In the genomic region with DNA sequence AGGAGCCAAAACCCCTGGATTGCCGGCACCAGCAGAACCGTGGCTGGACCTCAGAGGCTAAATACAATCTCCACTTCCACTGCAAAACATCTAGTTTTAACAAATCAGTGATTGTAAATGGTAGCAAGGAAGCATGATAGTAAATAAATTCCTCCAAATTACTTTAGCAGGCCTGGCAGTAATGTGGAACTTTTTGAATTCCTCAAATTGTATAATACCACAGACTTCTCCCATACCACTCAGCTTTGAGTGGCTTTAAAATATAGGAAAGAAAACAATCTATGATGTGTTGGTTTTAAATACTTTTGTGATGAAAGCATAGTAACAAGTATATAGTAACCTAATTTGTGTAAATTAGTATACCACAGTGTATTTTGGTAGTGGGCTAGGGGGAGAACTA, we compare ENCODE assay signal across 1 cellular context.
TF ChIP-seq lines count a peak whose summit lies in the region.

No MANE protein-coding gene starts in this region.

TF ChIP-seq in SK-N-SH treated with all-trans-retinoic acid at 6 μM for 48 hours, 23 proteins besides CTCF, POLR2A, EP300 and RAD21 (continued from another document):
- TF ChIP-seq, protein P1, sequence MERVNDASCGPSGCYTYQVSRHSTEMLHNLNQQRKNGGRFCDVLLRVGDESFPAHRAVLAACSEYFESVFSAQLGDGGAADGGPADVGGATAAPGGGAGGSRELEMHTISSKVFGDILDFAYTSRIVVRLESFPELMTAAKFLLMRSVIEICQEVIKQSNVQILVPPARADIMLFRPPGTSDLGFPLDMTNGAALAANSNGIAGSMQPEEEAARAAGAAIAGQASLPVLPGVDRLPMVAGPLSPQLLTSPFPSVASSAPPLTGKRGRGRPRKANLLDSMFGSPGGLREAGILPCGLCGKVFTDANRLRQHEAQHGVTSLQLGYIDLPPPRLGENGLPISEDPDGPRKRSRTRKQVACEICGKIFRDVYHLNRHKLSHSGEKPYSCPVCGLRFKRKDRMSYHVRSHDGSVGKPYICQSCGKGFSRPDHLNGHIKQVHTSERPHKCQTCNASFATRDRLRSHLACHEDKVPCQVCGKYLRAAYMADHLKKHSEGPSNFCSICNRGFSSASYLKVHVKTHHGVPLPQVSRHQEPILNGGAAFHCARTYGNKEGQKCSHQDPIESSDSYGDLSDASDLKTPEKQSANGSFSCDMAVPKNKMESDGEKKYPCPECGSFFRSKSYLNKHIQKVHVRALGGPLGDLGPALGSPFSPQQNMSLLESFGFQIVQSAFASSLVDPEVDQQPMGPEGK (CRISPR knock-in tag; IDR thresholded peaks at IDR 0.05; ENCODE audit: borderline replicate concordance): no peak
- no peak for TF ChIP-seq ZFP3 (CRISPR knock-in tag; IDR thresholded peaks at IDR 0.05)
- TF ChIP-seq GLIS3 (CRISPR knock-in tag; IDR thresholded peaks at IDR 0.05): no peak
- TF ChIP-seq, protein P2, sequence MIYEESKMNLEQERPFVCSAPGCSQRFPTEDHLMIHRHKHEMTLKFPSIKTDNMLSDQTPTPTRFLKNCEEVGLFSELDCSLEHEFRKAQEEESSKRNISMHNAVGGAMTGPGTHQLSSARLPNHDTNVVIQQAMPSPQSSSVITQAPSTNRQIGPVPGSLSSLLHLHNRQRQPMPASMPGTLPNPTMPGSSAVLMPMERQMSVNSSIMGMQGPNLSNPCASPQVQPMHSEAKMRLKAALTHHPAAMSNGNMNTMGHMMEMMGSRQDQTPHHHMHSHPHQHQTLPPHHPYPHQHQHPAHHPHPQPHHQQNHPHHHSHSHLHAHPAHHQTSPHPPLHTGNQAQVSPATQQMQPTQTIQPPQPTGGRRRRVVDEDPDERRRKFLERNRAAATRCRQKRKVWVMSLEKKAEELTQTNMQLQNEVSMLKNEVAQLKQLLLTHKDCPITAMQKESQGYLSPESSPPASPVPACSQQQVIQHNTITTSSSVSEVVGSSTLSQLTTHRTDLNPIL (CRISPR knock-in tag; IDR thresholded peaks at IDR 0.05; ENCODE audit: low read depth): no peak
- TF ChIP-seq TOX (CRISPR knock-in tag; IDR thresholded peaks at IDR 0.05; ENCODE audit: borderline replicate concordance): no peak
- no peak for TF ChIP-seq ZNF565 (CRISPR knock-in tag; conservative IDR thresholded peaks at IDR 0.05; ENCODE audit: low read depth)
- no peak for TF ChIP-seq TSHZ2 (CRISPR knock-in tag; IDR thresholded peaks at IDR 0.05)
TF ChIP-seq in SK-N-SH treated with all-trans-retinoic acid at 6 μM for 48 hours: peak in this region for 0.
